9 cellular contexts compared by ENCODE assay signal in genomic region chr16:3612510-3613466, GRCh38. TPM values are rescaled to one million over a fixed set of nuclear protein-coding genes. Genes with fewer than 3 reads are reported as not detected.
DNase-seq lines count a peak whose midpoint lies in the region; ATAC-seq and TF ChIP-seq lines count a peak whose summit lies in the region.
"Had no signal": no experiment of that assay in that cellular context is flagged by ENCODE, and none has a peak within 500 bp of the region (broad histone marks: within the 10 kb centered on the region; RNA-seq: fewer than 3 reads in every experiment).

No MANE protein-coding gene starts in this region.

- H3K4me1 ChIP-seq in A673 (ENCODE audit: insufficient read depth, low read length, poor library complexity, severe bottlenecking) = peaks cover 8% of the 10 kb centered on the region
- H3K4me1 ChIP-seq in mesodermal cell (ENCODE audit: control insufficient read depth, insufficient read depth, low read length, poor library complexity, severe bottlenecking) = no peaks in the 10 kb centered on the region

- no peaks in the 10 kb centered on the region; the same call in none of the 2 replicates for H3K27me3 Mint-ChIP-seq in HFFc6 (ENCODE audit: insufficient read depth)

- intact Hi-C loops in A673 (cut with micrococcal nuclease; ENCODE audit: unreplicated experiment) = no loop called here

- in situ Hi-C loops in astrocyte of the spinal cord (cut with HindIII; ENCODE audit: low sequenced_read_pairs) = no loop called here

- no TSS peak for BruUV-seq in A673 (replicated peaks; lab: Mats Ljungman, UMichigan)

- peak overlapping the region; percentile 92 for H3K4me3 ChIP-seq in A673 (ENCODE audit: low read depth, low read length, poor library complexity, severe bottlenecking)
- H3K4me3 ChIP-seq in astrocyte of the spinal cord (ENCODE audit: low read depth, low read length) = peak overlapping the region; percentile 90
- peak overlapping the region; percentile 97 for H3K4me3 ChIP-seq in mesodermal cell (ENCODE audit: extremely low read depth, insufficient read depth, low read length, poor library complexity, severe bottlenecking)

- 85 to 95% methylated on average over 25 to 29 of the region's 34 CpGs for WGBS in mesodermal cell (ENCODE audit: insufficient coverage in 2 of 2), 2 experiments

- peak overlapping the region; percentile 7 for H3K27ac Mint-ChIP-seq in HFFc6

- no peak for TF ChIP-seq CTCF in A673 (conservative IDR thresholded peaks at IDR 0.05; ENCODE audit: low read depth, low read length)
- no peak for TF ChIP-seq CTCF in HFFc6 (IDR thresholded peaks at IDR 0.05)
- no peak for TF ChIP-seq CTCF in astrocyte of the spinal cord (IDR thresholded peaks at IDR 0.05; ENCODE audit: low read depth, low read length)

- H3K9me3 ChIP-seq in A673 (ENCODE audit: low read depth, low read length, poor library complexity, severe bottlenecking) = no peaks in the 10 kb centered on the region
- H3K9me3 ChIP-seq in mesodermal cell (ENCODE audit: control insufficient read depth, low read length) = no peaks in the 10 kb centered on the region

- H3K4me3 Mint-ChIP-seq in HFFc6 = peak overlapping the region; percentile 99

- H3K27ac ChIP-seq in A673 (ENCODE audit: low read depth, low read length, poor library complexity, severe bottlenecking) (no peak overlapping the region), mesodermal cell (ENCODE audit: low read depth, low read length, severe bottlenecking) (no peak overlapping the region)

- no peaks in the 10 kb centered on the region for H3K9me3 Mint-ChIP-seq in HFFc6

- peaks cover 4% of the 10 kb centered on the region for H3K36me3 ChIP-seq in A673 (ENCODE audit: insufficient read depth, low read length, poor library complexity, severe bottlenecking)
- H3K36me3 ChIP-seq in mesodermal cell (ENCODE audit: control insufficient read depth, insufficient read depth, low read length) = peaks cover 15% of the 10 kb centered on the region

- peaks cover 38% of the 10 kb centered on the region for H3K36me3 Mint-ChIP-seq in HFFc6 (ENCODE audit: low read depth)

- DNase-seq in A673 (ENCODE audit: low spot score) = no peak
- no peak for DNase-seq in HFFc6
- no peak for DNase-seq in astrocyte of the spinal cord (ENCODE audit: low read depth, low spot score)
- DNase-seq in C1 segment of cervical spinal cord (lab: John Stamatoyannopoulos, UW) = no peak
- DNase-seq in stimulated activated CD4-positive, alpha-beta T cell treated with anti-CD3 and anti-CD28 coated beads, Interleukin-1b, Interleukin-23, amount 100 ng/mL, for 48 hours = no peak
- DNase-seq: posterior cingulate gyrus had no signal

- H3K4me1 Mint-ChIP-seq in HFFc6 (ENCODE audit: low read depth) = peaks cover 39% of the 10 kb centered on the region

- CTCF ChIA-PET in A673 (lab: Charles Lee) = no interaction called here

- POLR2A ChIA-PET in A673 (lab: Charles Lee; ENCODE audit: low non-redundant PET) = no interaction called here

- H3K27me3 ChIP-seq in A673 (replicated peaks; ENCODE audit: insufficient read depth, low read depth, low read length, poor library complexity) = no peaks in the 10 kb centered on the region

- ATAC-seq in GM21528 (IDR thresholded peaks at IDR 0.05; ENCODE audit: low FRiP score, unreplicated experiment) = no peak
- no peak for ATAC-seq in GM18870 (IDR thresholded peaks at IDR 0.05; ENCODE audit: unreplicated experiment)

RNA-seq across cellular contexts. Expression of gene SLX4, which starts 1.4 kb away (rescaled TPM):
- 15.1 and 16.1 TPM in 2 replicates for total RNA-seq in A673 (2021)
- 1 to 10 TPM; 6.8 to 8.2 (median 7.2) TPM for total RNA-seq in HFFc6 (2021; fragmentation: NEBNext Ultra II Directional; extraction: Animal tissue kit (Norgen Biotek cat#: 25700))
- polyA plus RNA-seq in mesodermal cell (2013, experiment 1 of 2) = 6.3 TPM
- polyA plus RNA-seq in mesodermal cell (2013, experiment 2 of 2) = 5.1 TPM

RNA-seq across cellular contexts. Expression of gene NLRC3, which starts 35.6 kb away (rescaled TPM):
- 0.07 and 0.09 TPM in 2 replicates for total RNA-seq in A673 (2021)
- not detected for total RNA-seq in HFFc6 (2021; fragmentation: NEBNext Ultra II Directional; extraction: Animal tissue kit (Norgen Biotek cat#: 25700))
- 1.5 TPM for polyA plus RNA-seq in mesodermal cell (2013, experiment 1 of 2)
- polyA plus RNA-seq in mesodermal cell (2013, experiment 2 of 2) = 1.4 TPM

RNA-seq across cellular contexts. Expression of gene DNASE1, which starts 41.7 kb away (rescaled TPM):
- total RNA-seq in A673 (2021) = 17.9 and 19.1 TPM in 2 replicates
- 1 to 10 TPM; 7.5 to 9.9 (median 8.0) TPM for total RNA-seq in HFFc6 (2021; fragmentation: NEBNext Ultra II Directional; extraction: Animal tissue kit (Norgen Biotek cat#: 25700))
- 15.8 TPM for polyA plus RNA-seq in mesodermal cell (2013, experiment 1 of 2)
- 12.0 TPM for polyA plus RNA-seq in mesodermal cell (2013, experiment 2 of 2)
